ENCODE assay signal across 7 cellular contexts in the genomic region with DNA sequence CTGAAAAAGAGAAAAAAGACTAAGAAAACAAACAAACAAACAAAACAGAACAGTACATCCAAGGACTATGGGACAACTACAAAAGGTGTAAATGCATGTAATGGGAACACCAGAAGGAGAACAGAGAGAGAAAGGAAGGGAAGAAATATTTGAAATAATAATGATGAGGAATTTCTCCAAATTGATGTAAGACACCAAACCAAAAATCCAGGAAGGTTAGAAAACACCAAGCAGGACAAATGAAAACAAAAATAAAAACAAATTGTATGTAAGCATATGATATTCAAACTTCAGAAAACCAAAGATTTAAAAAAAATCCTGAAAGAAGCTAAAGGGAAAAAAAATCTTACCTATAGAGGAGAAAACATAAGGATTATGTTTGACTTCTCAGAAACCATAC.
"Had no signal": no experiment of that assay in that cellular context is flagged by ENCODE, and none has a peak within 500 bp of the region (broad histone marks: within the 10 kb centered on the region; RNA-seq: fewer than 3 reads in every experiment).

No MANE protein-coding gene starts in this region.

- FAIRE-seq: G401.6, GM12878, GM12892, GM18507, GM19239 had no signal

- DNase-seq: GDM1, GF-D8 had no signal

- ATAC-seq: GM12878 had no signal

- H3K4me3 ChIP-seq: GM12878 had no signal
